In the genomic region with DNA sequence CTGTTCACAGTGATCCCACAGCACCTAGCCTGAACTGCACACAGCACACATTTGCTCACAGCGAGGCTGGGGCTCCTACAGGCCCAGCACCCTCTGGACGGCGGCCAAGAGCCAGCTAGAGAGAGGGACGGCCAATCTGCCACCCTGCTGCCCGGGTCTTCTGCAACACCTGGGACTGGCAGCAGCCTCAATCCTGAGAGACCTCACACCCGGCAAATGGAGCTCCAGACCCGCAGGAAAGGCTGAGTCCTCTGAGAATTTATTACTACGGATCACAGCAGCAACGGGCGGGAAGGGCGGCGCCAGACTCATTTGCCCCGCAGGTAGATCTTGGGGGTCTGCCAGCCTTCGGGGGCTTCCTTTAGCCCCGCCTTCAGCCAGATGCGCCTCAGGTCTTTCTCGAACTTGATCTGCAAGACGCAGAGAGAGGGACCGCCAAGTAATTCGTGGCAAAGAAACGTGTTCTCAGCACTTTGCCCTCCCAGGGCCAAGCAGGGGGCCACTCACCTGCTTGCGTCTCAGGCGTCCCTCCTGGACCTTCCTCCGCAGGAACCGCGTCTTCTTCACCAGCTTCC, we compare ENCODE assay signal across 9 cellular contexts. TPM values are rescaled to one million over a fixed set of nuclear protein-coding genes. Genes with fewer than 3 reads are reported as not detected.
DNase-seq lines count a peak whose midpoint lies in the region; ATAC-seq and TF ChIP-seq lines count a peak whose summit lies in the region.
"Had no signal": no experiment of that assay in that cellular context is flagged by ENCODE, and none has a peak within 500 bp of the region (broad histone marks: within the 10 kb centered on the region; RNA-seq: fewer than 3 reads in every experiment).

No MANE protein-coding gene starts in this region.

- no peak for TF ChIP-seq POLR2A in upper lobe of left lung (IDR thresholded peaks at IDR 0.05)

- H4K91ac ChIP-seq in mesenchymal stem cell (ENCODE audit: low read length): no peak overlapping the region

- no peak overlapping the region for H2AFZ ChIP-seq in mesenchymal stem cell (ENCODE audit: low read depth, low read length)

- peaks cover 35% of the 10 kb centered on the region for H3K4me1 ChIP-seq in mesenchymal stem cell (ENCODE audit: control insufficient read depth, insufficient read depth, low read depth, low read length)
- H3K4me1 ChIP-seq in upper lobe of left lung: peaks cover 28 to 44% (median 35%) of the 10 kb centered on the region in 4 donors

- no peak for TF ChIP-seq EP300 in upper lobe of left lung (IDR thresholded peaks at IDR 0.05)

- H2BK5ac ChIP-seq in mesenchymal stem cell (ENCODE audit: low read depth, low read length, poor library complexity, severe bottlenecking): no peak overlapping the region

- no peak overlapping the region for H4K8ac ChIP-seq in mesenchymal stem cell (ENCODE audit: low read length)

- H2BK15ac ChIP-seq in mesenchymal stem cell (ENCODE audit: low read depth, poor library complexity, severe bottlenecking): no peak overlapping the region

- no peak overlapping the region for H3K4ac ChIP-seq in mesenchymal stem cell (ENCODE audit: low read depth in 1 of 2, low read length in 2 of 2)

- peak overlapping the region; percentile 94 for H3K9ac ChIP-seq in mesenchymal stem cell (ENCODE audit: low read length)

- H3K36me3 ChIP-seq in brain microvascular endothelial cell (replicated peaks): peaks cover 11% of the 10 kb centered on the region
- H3K36me3 ChIP-seq in mesenchymal stem cell (ENCODE audit: control insufficient read depth in 1 of 2, insufficient read depth in 2 of 2, low read depth in 1 of 2, low read length in 2 of 2): peaks cover 11 to 44% of the 10 kb centered on the region in 2 experiments
- H3K36me3 ChIP-seq in upper lobe of left lung: peaks cover 0 to 15% (median 9%) of the 10 kb centered on the region in 4 donors

- H3K4me2 ChIP-seq in mesenchymal stem cell (ENCODE audit: low read length, poor library complexity, severe bottlenecking): peak overlapping the region; percentile 92

- ATAC-seq in Right ventricle myocardium inferior (no peak), left cardiac atrium (no peak), upper lobe of left lung (ENCODE audit: low FRiP score in 2 of 2) (no peak), HG03354 (IDR thresholded peaks at IDR 0.05; ENCODE audit: poor library complexity, severe bottlenecking, unreplicated experiment) (no peak)

- H3K27ac ChIP-seq in brain microvascular endothelial cell (no peak overlapping the region), mesenchymal stem cell (ENCODE audit: low read length, poor library complexity, severe bottlenecking) (no peak overlapping the region), upper lobe of left lung (peak overlapping the region in 2 of 4 donors; percentile 88 to 98)

- intact Hi-C loops in Right ventricle myocardium inferior (cut with DNase I): loop anchor here (1.0 to 2.0 kb wide), 2 partner anchors 21 to 25 kb away; partner anchors contain the start of gene DVL1
- intact Hi-C loops in left cardiac atrium (cut with DNase I): no loop called here

- peak; percentile 50 for DNase-seq in Right ventricle myocardium inferior (ENCODE audit: missing footprints)
- no peak for DNase-seq in left cardiac atrium
- DNase-seq in brain microvascular endothelial cell: no peak
- DNase-seq in mesenchymal stem cell: no peak
- peak in 1 of 2 donors; percentile 67 for DNase-seq in upper lobe of left lung
- no peak for DNase-seq in activated gamma-delta T cell treated with Interleukin-2 at 50 U/mL for 16 hours
- DNase-seq in cerebellum (ENCODE audit: low spot score): no peak
- DNase-seq: RPMI8226 had no signal

- TF ChIP-seq CTCF in brain microvascular endothelial cell (IDR thresholded peaks at IDR 0.05; ENCODE audit: low read depth, low read length, missing control alignments): no peak
- TF ChIP-seq CTCF in upper lobe of left lung (IDR thresholded peaks at IDR 0.05): no peak

- peak overlapping the region; percentile 89 for H3K4me3 ChIP-seq in brain microvascular endothelial cell (ENCODE audit: low read depth, low read length)
- H3K4me3 ChIP-seq in mesenchymal stem cell (ENCODE audit: insufficient read depth in 1 of 2, low read depth in 1 of 2, low read length in 2 of 2): peak overlapping the region; percentile 92 to 93
- H3K4me3 ChIP-seq in upper lobe of left lung: peak overlapping the region in 3 of 4 donors; percentile 83 to 100 (median 91)

- H3K79me1 ChIP-seq in mesenchymal stem cell (replicated peaks; ENCODE audit: low read length, poor library complexity, severe bottlenecking): peaks cover 18% of the 10 kb centered on the region

- H2BK12ac ChIP-seq in mesenchymal stem cell (ENCODE audit: low read length in 2 of 2): peak overlapping the region in 1 of 2 experiments; percentile 30

- H2AK5ac ChIP-seq in mesenchymal stem cell (ENCODE audit: low read length, severe bottlenecking): no peak overlapping the region

- H3K14ac ChIP-seq in mesenchymal stem cell (ENCODE audit: low read length in 2 of 2): no peak overlapping the region

- WGBS in mesenchymal stem cell: 96% methylated on average over 26 of the region's 26 CpGs
- 87 to 90% methylated on average over 9 to 24 of the region's 26 CpGs for WGBS in upper lobe of left lung, 2 donors

- H3K23ac ChIP-seq in mesenchymal stem cell (ENCODE audit: low read length in 2 of 2): no peak overlapping the region

- in situ Hi-C loops in brain microvascular endothelial cell (cut with HindIII; ENCODE audit: low pct_ligation_motif_present, low sequenced_read_pairs): no loop called here

- no peaks in the 10 kb centered on the region for H3K27me3 ChIP-seq in brain microvascular endothelial cell (replicated peaks)
- H3K27me3 ChIP-seq in mesenchymal stem cell (ENCODE audit: control insufficient read depth in 1 of 2, insufficient read depth in 1 of 2, low read length in 2 of 2): no peaks in the 10 kb centered on the region
- H3K27me3 ChIP-seq in upper lobe of left lung: no peaks in the 10 kb centered on the region

- H3K9me3 ChIP-seq in mesenchymal stem cell (ENCODE audit: control insufficient read depth, low read length) (no peaks in the 10 kb centered on the region), upper lobe of left lung (no peaks in the 10 kb centered on the region)

- no peak overlapping the region for H3K18ac ChIP-seq in mesenchymal stem cell (ENCODE audit: low read depth in 1 of 2, low read length in 2 of 2)

- H2BK120ac ChIP-seq in mesenchymal stem cell (ENCODE audit: low read depth, low read length): no peak overlapping the region

RNA-seq across cellular contexts. Expression of gene AURKAIP1, which starts 1.4 kb away (rescaled TPM):
- total RNA-seq in Right ventricle myocardium inferior: 265 TPM
- total RNA-seq in left cardiac atrium: 100 to 1,000 TPM; 184 to 199 TPM
- polyA plus RNA-seq in mesenchymal stem cell (2013, experiment 1 of 2): 79.5 TPM
- polyA plus RNA-seq in mesenchymal stem cell (2013, experiment 2 of 2): 83.6 TPM
- 100 to 1,000 TPM in 5 of 6 donors, 10 to 100 TPM in 1; 76.0 to 149 (median 119) TPM for total RNA-seq in upper lobe of left lung
- total RNA-seq in cerebellum: 16.8 TPM

RNA-seq across cellular contexts. Expression of gene MXRA8, which starts 15.2 kb away (rescaled TPM):
- total RNA-seq in Right ventricle myocardium inferior: 21.8 TPM
- 10 to 100 TPM; 38.3 to 44.3 TPM for total RNA-seq in left cardiac atrium
- 282 TPM for polyA plus RNA-seq in mesenchymal stem cell (2013, experiment 1 of 2)
- 274 TPM for polyA plus RNA-seq in mesenchymal stem cell (2013, experiment 2 of 2)
- 100 to 1,000 TPM in 2 of 6 donors, 10 to 100 TPM in 4; 23.9 to 137 (median 63.4) TPM for total RNA-seq in upper lobe of left lung
- total RNA-seq in cerebellum: 18.2 TPM

RNA-seq across cellular contexts. Expression of gene DVL1, which starts 24.4 kb away (rescaled TPM):
- total RNA-seq in Right ventricle myocardium inferior (119 TPM), left cardiac atrium (10 to 100 TPM; 63.5 to 69.2 TPM), upper lobe of left lung (100 to 1,000 TPM in 3 of 6 donors, 10 to 100 TPM in 3; 71.8 to 205 (median 90.6) TPM), cerebellum (46.0 TPM)
- polyA plus RNA-seq in mesenchymal stem cell (2013, experiment 1 of 2): 26.3 TPM
- 26.6 TPM for polyA plus RNA-seq in mesenchymal stem cell (2013, experiment 2 of 2)

RNA-seq across cellular contexts. Expression of gene CCNL2, which starts 25.6 kb away (rescaled TPM):
- 49.4 TPM for total RNA-seq in Right ventricle myocardium inferior
- 10 to 100 TPM; 56.0 to 89.0 TPM for total RNA-seq in left cardiac atrium
- polyA plus RNA-seq in mesenchymal stem cell (2013, experiment 1 of 2): 107 TPM
- 105 TPM for polyA plus RNA-seq in mesenchymal stem cell (2013, experiment 2 of 2)
- 100 to 1,000 TPM; 131 to 897 (median 216) TPM for total RNA-seq in upper lobe of left lung
- total RNA-seq in cerebellum: 197 TPM

RNA-seq across cellular contexts. Expression of gene MRPL20, which starts 33.5 kb away (rescaled TPM):
- 140 TPM for total RNA-seq in Right ventricle myocardium inferior
- 100 to 1,000 TPM; 112 to 134 TPM for total RNA-seq in left cardiac atrium
- polyA plus RNA-seq in mesenchymal stem cell (2013, experiment 1 of 2): 152 TPM
- polyA plus RNA-seq in mesenchymal stem cell (2013, experiment 2 of 2): 152 TPM
- 100 to 1,000 TPM in 3 of 6 donors, 10 to 100 TPM in 3; 90.7 to 145 (median 101) TPM for total RNA-seq in upper lobe of left lung
- total RNA-seq in cerebellum: 31.9 TPM
